Comparison of ENCODE assay signal across 1 cellular context in genomic region chr9:120892748-120893584, GRCh38.
TF ChIP-seq lines count a peak whose summit lies in the region.

No MANE protein-coding gene starts in this region.

TF ChIP-seq in HepG2, 621 proteins besides CTCF, POLR2A, EP300 and RAD21:
- TF ChIP-seq ASH2L (IDR thresholded peaks at IDR 0.05; ENCODE audit: insufficient read length, low read depth, low read length) (no peak), ZNF570 (CRISPR knock-in tag; IDR thresholded peaks at IDR 0.05; ENCODE audit: borderline replicate concordance) (no peak), THAP7 (CRISPR knock-in tag; IDR thresholded peaks at IDR 0.05) (no peak), ZNF629 (CRISPR knock-in tag; conservative IDR thresholded peaks at IDR 0.05) (peak; percentile 81), NR2F6 (IDR thresholded peaks at IDR 0.05) (0 out of 2 replicates have a peak, but pooled peaks have one; percentile 4), NR2F6 (CRISPR knock-in tag; IDR thresholded peaks at IDR 0.05) (no peak), ZNF30 (CRISPR knock-in tag; IDR thresholded peaks at IDR 0.05) (no peak)
